Comparison of ENCODE assay signal across 8 cellular contexts in the genomic region with DNA sequence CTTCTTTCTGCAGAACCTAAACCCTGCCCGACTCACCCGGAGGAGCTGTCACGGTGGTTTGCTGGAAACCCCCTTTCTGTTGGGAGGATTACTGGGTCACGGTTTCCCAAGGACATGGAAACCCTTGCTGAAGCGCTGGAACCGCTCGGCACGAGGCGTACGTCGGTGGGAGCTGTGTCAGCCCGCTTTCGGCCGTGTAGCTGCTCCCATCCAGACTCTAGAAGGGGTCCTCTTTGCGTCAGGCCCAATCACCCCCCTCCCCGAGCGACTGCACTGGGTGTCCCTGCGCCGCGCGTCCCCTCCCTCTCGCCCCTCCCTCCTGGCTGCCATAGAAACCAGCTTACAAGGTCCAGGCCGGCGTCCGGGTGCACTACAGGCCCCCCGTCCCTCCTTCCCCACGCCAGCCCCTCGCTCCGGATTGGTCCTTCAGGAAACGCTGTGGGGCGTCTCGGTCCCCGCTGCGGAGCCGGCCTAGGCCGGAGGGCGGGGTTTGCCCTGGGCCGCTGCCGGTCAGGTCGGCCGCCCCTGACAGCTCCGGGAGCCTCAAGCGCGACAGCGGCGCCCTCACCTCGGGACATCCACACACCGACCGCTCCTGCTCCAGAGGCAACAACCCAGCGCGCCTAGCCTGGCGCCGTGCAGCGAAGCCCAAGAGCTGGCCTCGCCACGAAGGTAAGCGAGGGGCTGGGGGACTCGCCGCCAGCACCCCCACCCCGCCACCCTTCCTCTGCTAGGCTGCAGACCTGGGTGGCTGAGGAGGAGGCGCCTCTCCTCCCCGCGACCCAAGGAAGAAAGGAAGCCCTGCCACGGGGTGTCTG. TPM values are rescaled to one million over a fixed set of nuclear protein-coding genes. Genes with fewer than 3 reads are reported as not detected.
A peak's percentile ranks its signal among the peaks of the same experiment; 100 is the strongest.
DNase-seq lines count a peak whose midpoint lies in the region; ATAC-seq and TF ChIP-seq lines count a peak whose summit lies in the region.

Gene NIM1K, plus strand, starts transcription at position 486 of the 818 bp plus-strand sequence. CDS start 53,551 bp downstream, outside the sequence.

- H3K27me3 ChIP-seq in BLaER1 (peaks cover 41% of the 10 kb centered on the region), prostate gland (replicated peaks; ENCODE audit: insufficient read depth) (no peaks in the 10 kb centered on the region)

- H3K9ac ChIP-seq in BLaER1 = no peak within 1 kb of the TSS

- H3K36me3 ChIP-seq in BLaER1 = peaks cover 16% of the 10 kb centered on the region; the same call in 1 of the 2 replicates
- no peaks in the 10 kb centered on the region for H3K36me3 ChIP-seq in prostate gland

- TF ChIP-seq POLR2A in prostate gland (IDR thresholded peaks at IDR 0.05) = no peak

- 3% methylated on average over 33 of the region's 64 CpGs for WGBS in prostate gland

- H4K20me1 ChIP-seq in BLaER1 = no peaks in the 10 kb centered on the region; the same call in 1 of the 2 replicates

- H3K9me3 ChIP-seq in BLaER1 (peaks cover 18% of the 10 kb centered on the region), prostate gland (no peaks in the 10 kb centered on the region)

- DNase-seq in GM19240 (ENCODE audit: insufficient read length, low spot score) = peak; percentile 32
- DNase-seq in SK-N-DZ (ENCODE audit: low spot score) = peak; percentile 81
- peak; percentile 50 to 95 (median 85) for DNase-seq in anterior cingulate cortex (lab: John Stamatoyannopoulos, UW)
- peak; percentile 53 for DNase-seq in hepatic stellate cell (ENCODE audit: low spot score)
- peak; percentile 26 for DNase-seq in prostate gland (ENCODE audit: low spot score)
- no peak for DNase-seq in DMS114 treated with DMSO at 0.1 percent for 48 hours (lab: John Stamatoyannopoulos, UW; ENCODE audit: unreplicated experiment)

- H3K4me1 ChIP-seq in BLaER1 = no peaks in the 10 kb centered on the region
- H3K4me1 ChIP-seq in prostate gland (replicated peaks) = peaks cover 3% of the 10 kb centered on the region

- H3K27ac ChIP-seq in BLaER1 (no peak within 1 kb of the TSS), prostate gland (no peak within 1 kb of the TSS)

- peak within 1 kb of the TSS; percentile 39 for H3K4me2 ChIP-seq in BLaER1

- TF ChIP-seq CTCF in prostate gland (IDR thresholded peaks at IDR 0.05) = no peak

- intact Hi-C loops in prostate gland (cut with DNase I) = no loop called here

- peak; percentile 67 for ATAC-seq in HG03354 (IDR thresholded peaks at IDR 0.05; ENCODE audit: poor library complexity, severe bottlenecking, unreplicated experiment)

- peak within 1 kb of the TSS; percentile 41; the same call in 1 of the 2 replicates for H3K4me3 ChIP-seq in BLaER1
- peak within 1 kb of the TSS; percentile 34 to 43 for H3K4me3 ChIP-seq in prostate gland

RNA-seq across cellular contexts. Expression of gene NIM1K, which starts in this region (rescaled TPM):
- not detected in 2 replicates for polyA plus RNA-seq in SK-N-DZ (2014; cell fraction: cytosol; rRNA removed)
- not detected in 2 replicates for polyA plus RNA-seq in SK-N-DZ (2014; cell fraction: nucleus; rRNA removed)
- total RNA-seq in prostate gland = under 1 TPM in 1 of 2 donors, not detected in 1; 0.14 TPM

Comparison
In these comparisons a context has a peak if more than half of its experiments do, and no peak if none do; other contexts are left out.
1. Peak in DNase-seq and H3K4me3 ChIP-seq in prostate gland; RNA of the gene not detected or under 1 TPM.